8 cellular contexts compared by ENCODE assay signal in genomic region chr17:49259663-49260010, GRCh38. TPM values are rescaled to one million over a fixed set of nuclear protein-coding genes. Genes with fewer than 3 reads are reported as not detected.
DNase-seq lines count a peak whose midpoint lies in the region; FAIRE-seq and TF ChIP-seq lines count a peak whose summit lies in the region.

No MANE protein-coding gene starts in this region.

- TF ChIP-seq POLR2A in spleen (IDR thresholded peaks at IDR 0.05) = no peak

- H3K9me3 ChIP-seq in spleen = no peaks in the 10 kb centered on the region

- DNase-seq in HTR-8/SVneo (ENCODE audit: insufficient read length, low spot score) (no peak), spleen (no peak), HEK293T (ENCODE audit: extremely low spot score) (no peak), NCI-H1105 (lab: John Stamatoyannopoulos, UW) (no peak), NCI-H345 (lab: John Stamatoyannopoulos, UW) (no peak), mesenteric fat pad (ENCODE audit: low spot score) (no peak)

- peaks cover 7% of the 10 kb centered on the region for H3K4me1 Mint-ChIP-seq in activated naive CD8-positive, alpha-beta T cell (ENCODE audit: low read depth)

- 3 to 9% (median 8%) methylated on average over 10 of the region's 10 CpGs for WGBS in spleen, 5 donors

- H3K4me3 Mint-ChIP-seq in activated naive CD8-positive, alpha-beta T cell = peak overlapping the region; percentile 85

- H3K4me3 ChIP-seq in iPS-11a (ENCODE audit: low read depth, low read length) (peak overlapping the region; percentile 47), spleen (peak overlapping the region; percentile 35 to 74 (median 47))

- intact Hi-C loops in spleen (cut with DNase I; ENCODE audit: low total_unique reads) = no loop called here

- CTCF ChIA-PET in HEK293T (lab: Yijun Ruan, JAX) = interaction anchor here (0.6 to 0.8 kb wide), 2 partner anchors 231 to 1001 kb away, joined by 3 to 5 read pairs; no protein-coding TSS in a partner anchor

- H3K4me1 ChIP-seq in spleen = peaks cover 0 to 32% (median 12%) of the 10 kb centered on the region in 6 donors

- H3K27me3 Mint-ChIP-seq in activated naive CD8-positive, alpha-beta T cell = peaks cover 5% of the 10 kb centered on the region

- no peaks in the 10 kb centered on the region for H3K36me3 Mint-ChIP-seq in activated naive CD8-positive, alpha-beta T cell

- no peak for TF ChIP-seq CTCF in spleen (IDR thresholded peaks at IDR 0.05 in 8 of 11, conservative IDR thresholded peaks at IDR 0.05 in 3 of 11)

- no peaks in the 10 kb centered on the region for H3K9me3 Mint-ChIP-seq in activated naive CD8-positive, alpha-beta T cell (ENCODE audit: low read depth)

- peak overlapping the region; percentile 76 for H3K27ac Mint-ChIP-seq in activated naive CD8-positive, alpha-beta T cell

- FAIRE-seq in HTR-8/SVneo (lab: Jason Lieb, UNC) = peak; percentile 9

- H3K27ac ChIP-seq in spleen = peak overlapping the region in 7 of 8 donors; percentile 29 to 93 (median 81)

- no peaks in the 10 kb centered on the region for H3K36me3 ChIP-seq in spleen

- POLR2A ChIA-PET in HEK293T (lab: Yijun Ruan, JAX) = interaction anchor here (0.7 to 2.0 kb wide), 5 partner anchors 13 to 68 kb away, joined by 3 to 9 read pairs (median 5); partner anchors contain the start of gene PHOSPHO1

- peaks cover 0 to 22% (median 0%) of the 10 kb centered on the region in 7 donors for H3K27me3 ChIP-seq in spleen (replicated peaks in 1 of 7)

TF ChIP-seq in HEK293T, 16 proteins besides CTCF, POLR2A, EP300 and RAD21:
- TF ChIP-seq SUZ12 (IDR thresholded peaks at IDR 0.05) (no peak), L3MBTL2 (conservative IDR thresholded peaks at IDR 0.05) (no peak), LEF1 (IDR thresholded peaks at IDR 0.05; ENCODE audit: borderline replicate concordance) (no peak), HDGF (IDR thresholded peaks at IDR 0.05; ENCODE audit: borderline replicate concordance) (no peak), CTBP1 (IDR thresholded peaks at IDR 0.05; ENCODE audit: borderline replicate concordance) (no peak)

RNA-seq across cellular contexts. Expression of gene PHOSPHO1, which starts 29.1 kb away (rescaled TPM):
- total RNA-seq in spleen = 10 to 100 TPM in 2 of 7 donors, 1 to 10 TPM in 5; 1.5 to 12.2 (median 6.9) TPM
- polyA plus RNA-seq in spleen = 1 to 10 TPM in 1 of 3 donors, under 1 TPM in 2; 0.80 to 2.1 (median 0.96) TPM
- 1.8 TPM for total RNA-seq in mesenteric fat pad

RNA-seq across cellular contexts. Expression of gene ABI3, which starts 49.1 kb away (rescaled TPM):
- total RNA-seq in spleen (100 to 1,000 TPM in 2 of 7 donors, 10 to 100 TPM in 5; 74.0 to 121 (median 87.2) TPM), mesenteric fat pad (12.5 TPM)
- 10 to 100 TPM; 51.3 to 94.7 (median 56.6) TPM for polyA plus RNA-seq in spleen

RNA-seq across cellular contexts. Expression of gene GNGT2, which starts 49.3 kb away (rescaled TPM):
- total RNA-seq in spleen = 10 to 100 TPM; 17.2 to 32.9 (median 21.9) TPM
- polyA plus RNA-seq in spleen = 10 to 100 TPM; 22.7 to 42.9 (median 34.1) TPM
- total RNA-seq in mesenteric fat pad = 1.5 TPM
